In the genomic region with DNA sequence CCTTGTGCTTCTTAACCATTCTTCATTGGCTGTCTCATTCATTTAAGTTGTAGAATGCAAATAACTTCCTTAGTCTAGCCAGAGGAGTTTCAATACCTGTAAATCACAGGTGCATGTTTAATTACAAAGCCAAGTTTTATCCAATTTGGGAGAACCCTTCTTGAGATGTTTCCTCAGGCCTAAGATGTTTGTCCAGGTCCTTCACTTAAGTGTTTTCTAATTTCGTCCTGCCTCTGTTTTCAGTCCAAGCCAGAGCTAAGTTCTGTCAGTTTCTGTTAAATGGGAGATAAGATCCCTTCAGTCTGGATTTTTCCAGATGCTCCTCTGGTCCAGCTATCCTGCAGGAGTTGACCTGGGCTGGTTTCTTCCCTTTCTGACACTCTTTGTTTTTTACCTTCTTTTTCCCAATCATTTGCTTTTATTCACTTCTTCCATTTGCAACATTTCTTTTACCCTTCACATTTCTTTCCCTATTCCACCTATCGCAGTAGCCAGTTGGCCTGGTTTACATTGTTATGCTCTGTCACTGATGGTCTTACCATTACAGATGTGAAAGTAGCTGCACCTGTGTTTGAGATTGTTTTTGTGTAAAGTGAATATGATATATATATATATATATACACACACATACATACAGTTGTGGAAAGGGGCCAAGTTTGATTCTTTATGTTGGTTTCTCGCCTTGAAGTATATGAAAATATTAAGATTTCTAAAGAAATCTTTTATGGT, we compare ENCODE assay signal across 24 cellular contexts. TPM values are rescaled to one million over a fixed set of nuclear protein-coding genes. Genes with fewer than 3 reads are reported as not detected.
DNase-seq lines count a peak whose midpoint lies in the region; ATAC-seq and TF ChIP-seq lines count a peak whose summit lies in the region.
"Had no signal": no experiment of that assay in that cellular context is flagged by ENCODE, and none has a peak within 500 bp of the region (broad histone marks: within the 10 kb centered on the region; RNA-seq: fewer than 3 reads in every experiment).

No MANE protein-coding gene starts in this region.

- no peaks in the 10 kb centered on the region for H3K9me3 ChIP-seq in MM.1S (replicated peaks; ENCODE audit: insufficient read depth, low read length)

- peak overlapping the region; percentile 41 for H3K27ac Mint-ChIP-seq in activated naive CD8-positive, alpha-beta T cell
- no peak overlapping the region for H3K27ac Mint-ChIP-seq in activated naive CD8-positive, alpha-beta T cell treated with anti-CD3 and anti-CD28 coated beads for 36 hours
- peak overlapping the region; percentile 76 for H3K27ac Mint-ChIP-seq in activated T-helper 2 cell treated with anti-CD3 and anti-CD28 coated beads, Interferon-gamma antibody, Interleukin-2, Interleukin-4, amounts not matched to agents 10 μg/mL and 5 μg/mL and 100 μg/mL, durations not matched to agents 14 hours and 24 hours and 36 hours
- H3K27ac Mint-ChIP-seq in stimulated activated naive B cell treated with anti-CD40 and anti-IgM and Interleukin-4, amounts not matched to agents 10 μg/mL and 1 μg/mL and 100 μg/mL, for 72 hours, result peak overlapping the region; percentile 89
- H3K27ac Mint-ChIP-seq: B cell; CD8-positive, alpha-beta memory T cell; GM23338 had no signal

- H3K4me1 ChIP-seq in MM.1S (ENCODE audit: low read length), result peaks cover 15% of the 10 kb centered on the region

- H2AFZ ChIP-seq in MM.1S (ENCODE audit: low read length), result no peak overlapping the region
- H2AFZ ChIP-seq: GM23338 had no signal

- no peaks in the 10 kb centered on the region for H3K9me3 Mint-ChIP-seq in activated naive CD8-positive, alpha-beta T cell (ENCODE audit: low read depth)
- no peaks in the 10 kb centered on the region for H3K9me3 Mint-ChIP-seq in activated naive CD8-positive, alpha-beta T cell treated with anti-CD3 and anti-CD28 coated beads for 36 hours
- no peaks in the 10 kb centered on the region for H3K9me3 Mint-ChIP-seq in activated T-helper 2 cell treated with anti-CD3 and anti-CD28 coated beads, Interferon-gamma antibody, Interleukin-2, Interleukin-4, amounts not matched to agents 10 μg/mL and 5 μg/mL and 100 μg/mL, durations not matched to agents 14 hours and 24 hours and 36 hours
- no peaks in the 10 kb centered on the region for H3K9me3 Mint-ChIP-seq in stimulated activated naive B cell treated with anti-CD40 and anti-IgM and Interleukin-4, amounts not matched to agents 10 μg/mL and 1 μg/mL and 100 μg/mL, for 72 hours
- H3K9me3 Mint-ChIP-seq: CD8-positive, alpha-beta memory T cell; GM23338 had no signal

- no peaks in the 10 kb centered on the region for H3K27me3 Mint-ChIP-seq in activated naive CD8-positive, alpha-beta T cell
- no peaks in the 10 kb centered on the region for H3K27me3 Mint-ChIP-seq in activated naive CD8-positive, alpha-beta T cell treated with anti-CD3 and anti-CD28 coated beads for 36 hours
- no peaks in the 10 kb centered on the region for H3K27me3 Mint-ChIP-seq in activated T-helper 2 cell treated with anti-CD3 and anti-CD28 coated beads, Interferon-gamma antibody, Interleukin-2, Interleukin-4, amounts not matched to agents 10 μg/mL and 5 μg/mL and 100 μg/mL, durations not matched to agents 14 hours and 24 hours and 36 hours (ENCODE audit: low read depth)
- no peaks in the 10 kb centered on the region for H3K27me3 Mint-ChIP-seq in stimulated activated naive B cell treated with anti-CD40 and anti-IgM and Interleukin-4, amounts not matched to agents 10 μg/mL and 1 μg/mL and 100 μg/mL, for 72 hours
- H3K27me3 Mint-ChIP-seq: B cell; CD8-positive, alpha-beta memory T cell had no signal

- ATAC-seq in stimulated activated naive B cell treated with anti-CD40 and anti-IgM and Interleukin-4, amounts not matched to agents 10 μg/mL and 1 μg/mL and 100 μg/mL, for 72 hours (replicated peaks), result peak; percentile 83 to 90
- no peak for ATAC-seq in GM18907 (IDR thresholded peaks at IDR 0.05; ENCODE audit: unreplicated experiment)
- ATAC-seq in GM18868 (IDR thresholded peaks at IDR 0.05; ENCODE audit: unreplicated experiment), result no peak
- ATAC-seq: GM23338 had no signal

- no peaks in the 10 kb centered on the region for H3F3A ChIP-seq in MM.1S (ENCODE audit: insufficient read depth, low read length)

- H3K27me3 ChIP-seq in MM.1S (replicated peaks; ENCODE audit: insufficient read depth, low read length), result no peaks in the 10 kb centered on the region

- no peaks in the 10 kb centered on the region for H3K79me2 ChIP-seq in MM.1S (ENCODE audit: low read length)

- intact Hi-C loops in activated T-helper 2 cell treated with anti-CD3 and anti-CD28 coated beads, Interferon-gamma antibody, Interleukin-2, Interleukin-4, amounts not matched to agents 10 μg/mL and 5 μg/mL and 100 μg/mL, durations not matched to agents 14 hours and 24 hours and 36 hours (cut with micrococcal nuclease), result loop anchor here (2.0 to 5.0 kb wide), 3 partner anchors 26 to 181 kb away; a partner anchor contains a TSS

- H3K9ac ChIP-seq in MM.1S (ENCODE audit: low read length), result no peak overlapping the region

- H3K36me3 Mint-ChIP-seq in activated naive CD8-positive, alpha-beta T cell, result peaks cover 22% of the 10 kb centered on the region
- peaks cover 30% of the 10 kb centered on the region for H3K36me3 Mint-ChIP-seq in activated naive CD8-positive, alpha-beta T cell treated with anti-CD3 and anti-CD28 coated beads for 36 hours
- H3K36me3 Mint-ChIP-seq in activated T-helper 2 cell treated with anti-CD3 and anti-CD28 coated beads, Interferon-gamma antibody, Interleukin-2, Interleukin-4, amounts not matched to agents 10 μg/mL and 5 μg/mL and 100 μg/mL, durations not matched to agents 14 hours and 24 hours and 36 hours (ENCODE audit: low read depth), result peaks cover 62% of the 10 kb centered on the region
- H3K36me3 Mint-ChIP-seq in stimulated activated naive B cell treated with anti-CD40 and anti-IgM and Interleukin-4, amounts not matched to agents 10 μg/mL and 1 μg/mL and 100 μg/mL, for 72 hours, result peaks cover 41 to 62% of the 10 kb centered on the region in 2 donors

- H3K9me2 ChIP-seq in MM.1S (replicated peaks; ENCODE audit: insufficient read depth, low read length), result no peaks in the 10 kb centered on the region

- peaks cover 2% of the 10 kb centered on the region for H3K4me1 Mint-ChIP-seq in activated naive CD8-positive, alpha-beta T cell (ENCODE audit: low read depth)
- peaks cover 11% of the 10 kb centered on the region for H3K4me1 Mint-ChIP-seq in activated naive CD8-positive, alpha-beta T cell treated with anti-CD3 and anti-CD28 coated beads for 36 hours
- H3K4me1 Mint-ChIP-seq in activated T-helper 2 cell treated with anti-CD3 and anti-CD28 coated beads, Interferon-gamma antibody, Interleukin-2, Interleukin-4, amounts not matched to agents 10 μg/mL and 5 μg/mL and 100 μg/mL, durations not matched to agents 14 hours and 24 hours and 36 hours (ENCODE audit: low read depth), result peaks cover 42% of the 10 kb centered on the region
- H3K4me1 Mint-ChIP-seq in stimulated activated naive B cell treated with anti-CD40 and anti-IgM and Interleukin-4, amounts not matched to agents 10 μg/mL and 1 μg/mL and 100 μg/mL, for 72 hours, result peaks cover 13 to 36% of the 10 kb centered on the region in 2 donors
- H3K4me1 Mint-ChIP-seq: GM23338 had no signal

- H3K4me3 ChIP-seq in MM.1S (ENCODE audit: low read length), result no peak overlapping the region
- H3K4me3 ChIP-seq: GM23338 had no signal

- TF ChIP-seq CTCF in MM.1S (IDR thresholded peaks at IDR 0.05; ENCODE audit: low read length), result no peak

- no peak overlapping the region for H3K4me3 Mint-ChIP-seq in activated naive CD8-positive, alpha-beta T cell
- H3K4me3 Mint-ChIP-seq in activated naive CD8-positive, alpha-beta T cell treated with anti-CD3 and anti-CD28 coated beads for 36 hours, result no peak overlapping the region
- H3K4me3 Mint-ChIP-seq in activated T-helper 2 cell treated with anti-CD3 and anti-CD28 coated beads, Interferon-gamma antibody, Interleukin-2, Interleukin-4, amounts not matched to agents 10 μg/mL and 5 μg/mL and 100 μg/mL, durations not matched to agents 14 hours and 24 hours and 36 hours (ENCODE audit: low read depth), result no peak overlapping the region
- H3K4me3 Mint-ChIP-seq in stimulated activated naive B cell treated with anti-CD40 and anti-IgM and Interleukin-4, amounts not matched to agents 10 μg/mL and 1 μg/mL and 100 μg/mL, for 72 hours, result peak overlapping the region; percentile 52 to 60
- H3K4me3 Mint-ChIP-seq: B cell; CD8-positive, alpha-beta memory T cell; GM23338 had no signal

- H3K4me2 ChIP-seq in MM.1S (ENCODE audit: low read depth, low read length), result 0 out of 2 replicates have a peak overlapping the region, but pooled peaks have one; percentile 7
- H3K4me2 ChIP-seq: GM23338 had no signal

- H3K27ac ChIP-seq in MM.1S (ENCODE audit: low read length), result no peak overlapping the region
- H3K27ac ChIP-seq: C4-2B had no signal

- H3K36me3 ChIP-seq in MM.1S (replicated peaks; ENCODE audit: insufficient read depth, low read length), result 0 out of 2 replicates have a peak, but pooled peaks cover 9% of the 10 kb centered on the region

- no peak for DNase-seq in activated naive CD8-positive, alpha-beta T cell treated with anti-CD3 and anti-CD28 coated beads for 36 hours
- DNase-seq in MM.1S (no peak), NCI-H2107 (lab: John Stamatoyannopoulos, UW) (no peak)
- no peak for DNase-seq in activated T-helper 2 cell treated with anti-CD3 and anti-CD28 coated beads, Interferon-gamma antibody, Interleukin-2, Interleukin-4, amounts not matched to agents 10 μg/mL and 5 μg/mL and 100 μg/mL, durations not matched to agents 14 hours and 24 hours and 36 hours (ENCODE audit: low spot score)
- peak; percentile 16 for DNase-seq in stimulated activated naive B cell treated with anti-CD40 and anti-IgM and Interleukin-4, amounts not matched to agents 10 μg/mL and 1 μg/mL and 100 μg/mL, for 72 hours
- DNase-seq: CD8-positive, alpha-beta memory T cell; DMS79 treated with DMSO at 0.1 percent for 48 hours; GF-D8; HCEC 1CT; KBM-7; NCI-H1105 treated with DMSO at 0.1 percent for 48 hours; NCI-H146; NCI-H1930; NCI-H446; NCI-H524 treated with DMSO at 0.1 percent for 48 hours; NCI-H774; RPMI8226; SHP77 had no signal

- no peaks in the 10 kb centered on the region for H4K20me1 ChIP-seq in MM.1S (ENCODE audit: insufficient read depth, low read length)

RNA-seq across cellular contexts. Expression of a gene that starts 34.5 kb away (rescaled TPM):
- 10 to 100 TPM; 26.3 to 31.9 TPM for total RNA-seq in activated naive CD8-positive, alpha-beta T cell treated with anti-CD3 and anti-CD28 coated beads for 36 hours
- total RNA-seq in activated T-helper 2 cell treated with anti-CD3 and anti-CD28 coated beads, Interferon-gamma antibody, Interleukin-2, Interleukin-4, amounts not matched to agents 10 μg/mL and 5 μg/mL and 100 μg/mL, durations not matched to agents 14 hours and 24 hours and 36 hours, result 58.9 and 61.9 TPM in 2 replicates

RNA-seq across cellular contexts. Expression of a gene that starts 48.4 kb away (rescaled TPM):
- under 1 TPM in 1 of 2 experiments, not detected in 1; 0.12 TPM for total RNA-seq in activated naive CD8-positive, alpha-beta T cell treated with anti-CD3 and anti-CD28 coated beads for 36 hours
- 0.34 and 0.53 TPM in 2 replicates for total RNA-seq in activated T-helper 2 cell treated with anti-CD3 and anti-CD28 coated beads, Interferon-gamma antibody, Interleukin-2, Interleukin-4, amounts not matched to agents 10 μg/mL and 5 μg/mL and 100 μg/mL, durations not matched to agents 14 hours and 24 hours and 36 hours

Comparison
In these comparisons a context has a peak if more than half of its experiments do, and no peak if none do; other contexts are left out.
1. H3K4me3 Mint-ChIP-seq: peak in stimulated activated naive B cell treated with anti-CD40 and anti-IgM and Interleukin-4, amounts not matched to agents 10 μg/mL and 1 μg/mL and 100 μg/mL, for 72 hours (2 of 2); none in activated naive CD8-positive, alpha-beta T cell (single experiment), activated naive CD8-positive, alpha-beta T cell treated with anti-CD3 and anti-CD28 coated beads for 36 hours (single experiment) and activated T-helper 2 cell treated with anti-CD3 and anti-CD28 coated beads, Interferon-gamma antibody, Interleukin-2, Interleukin-4, amounts not matched to agents 10 μg/mL and 5 μg/mL and 100 μg/mL, durations not matched to agents 14 hours and 24 hours and 36 hours (single experiment).
2. ATAC-seq: peak in stimulated activated naive B cell treated with anti-CD40 and anti-IgM and Interleukin-4, amounts not matched to agents 10 μg/mL and 1 μg/mL and 100 μg/mL, for 72 hours (2 of 2); none in GM18907 (single experiment) and GM18868 (single experiment).